8 cellular contexts compared by ENCODE assay signal in genomic region chr19:35828694-35829301, GRCh38. TPM values are rescaled to one million over a fixed set of nuclear protein-coding genes. Genes with fewer than 3 reads are reported as not detected.
DNase-seq lines count a peak whose midpoint lies in the region; ATAC-seq, FAIRE-seq and TF ChIP-seq lines count a peak whose summit lies in the region.

No MANE protein-coding gene starts in this region.

- H3K4me3 ChIP-seq in SJCRH30: no peak overlapping the region
- H3K4me3 ChIP-seq in astrocyte (ENCODE audit: insufficient read depth, low read depth, low read length): no peak overlapping the region
- H3K4me3 ChIP-seq in vagina: no peak overlapping the region

- no peaks in the 10 kb centered on the region for H4K20me1 ChIP-seq in astrocyte (ENCODE audit: insufficient read depth, low read length)

- H3K27ac Mint-ChIP-seq in astrocyte (ENCODE audit: unreplicated experiment): no peak overlapping the region

- TF ChIP-seq POLR2A in vagina (IDR thresholded peaks at IDR 0.05): no peak

- no peaks in the 10 kb centered on the region for H3K79me2 ChIP-seq in astrocyte (ENCODE audit: insufficient read depth, low read length)

- H3K9me3 ChIP-seq in SJCRH30 (replicated peaks): no peaks in the 10 kb centered on the region
- no peaks in the 10 kb centered on the region for H3K9me3 ChIP-seq in astrocyte (ENCODE audit: insufficient read depth, low read depth, low read length)
- H3K9me3 ChIP-seq in vagina: no peaks in the 10 kb centered on the region

- DNase-seq in GM19240 (ENCODE audit: insufficient read length, low spot score) (peak; percentile 53), SJCRH30 (peak; percentile 66 to 79), astrocyte (ENCODE audit: low read depth) (peak; percentile 45), iris pigment epithelial cell (ENCODE audit: low read depth) (peak; percentile 55), vagina (ENCODE audit: extremely low spot score in 2 of 2) (no peak), NCI-H146 treated with DMSO at 0.1 percent for 48 hours (lab: John Stamatoyannopoulos, UW; ENCODE audit: unreplicated experiment) (no peak)
- DNase-seq in stimulated activated CD4-positive, alpha-beta T cell treated with anti-CD3 and anti-CD28 coated beads, Interleukin-4, amount 100 ng/mL, for 4 hours: peak; percentile 17 to 51

- H2AFZ ChIP-seq in astrocyte (ENCODE audit: low read depth, low read length): no peak overlapping the region

- no peak overlapping the region for H3K27ac ChIP-seq in SJCRH30
- no peak overlapping the region for H3K27ac ChIP-seq in astrocyte (ENCODE audit: low read depth, low read length)
- H3K27ac ChIP-seq in vagina: no peak overlapping the region

- H3K27me3 ChIP-seq in SJCRH30 (0 out of 2 replicates have a peak, but pooled peaks cover 2% of the 10 kb centered on the region), astrocyte (ENCODE audit: insufficient read depth, low read length) (peaks cover 2% of the 10 kb centered on the region), vagina (no peaks in the 10 kb centered on the region)

- H3K36me3 ChIP-seq in SJCRH30: no peaks in the 10 kb centered on the region
- H3K36me3 ChIP-seq in astrocyte (ENCODE audit: insufficient read depth, low read length): no peaks in the 10 kb centered on the region
- no peaks in the 10 kb centered on the region for H3K36me3 ChIP-seq in vagina

- peaks cover 46% of the 10 kb centered on the region for H3K27me3 Mint-ChIP-seq in astrocyte (ENCODE audit: low read depth, unreplicated experiment)

- H3K9ac ChIP-seq in astrocyte (ENCODE audit: low read length): no peak overlapping the region

- H3K4me1 ChIP-seq in SJCRH30 (no peaks in the 10 kb centered on the region), astrocyte (ENCODE audit: insufficient read depth, low read length) (no peaks in the 10 kb centered on the region), vagina (no peaks in the 10 kb centered on the region)

- no peak for ATAC-seq in HG03342 (IDR thresholded peaks at IDR 0.05; ENCODE audit: unreplicated experiment)

- no peak overlapping the region for H3K4me2 ChIP-seq in astrocyte (ENCODE audit: low read length)

- no peak overlapping the region for H3K4me3 Mint-ChIP-seq in astrocyte (ENCODE audit: unreplicated experiment)

- no peaks in the 10 kb centered on the region for H3K36me3 Mint-ChIP-seq in astrocyte (ENCODE audit: low read depth, unreplicated experiment)

- TF ChIP-seq CTCF in astrocyte (IDR thresholded peaks at IDR 0.05; ENCODE audit: insufficient read depth, low read depth, low read length): no peak
- TF ChIP-seq CTCF in vagina (IDR thresholded peaks at IDR 0.05): no peak

- H3K4me1 Mint-ChIP-seq in astrocyte (ENCODE audit: low read depth, unreplicated experiment): no peaks in the 10 kb centered on the region

- intact Hi-C loops in vagina (cut with DNase I): no loop called here

- FAIRE-seq in astrocyte (lab: Jason Lieb, UNC): no peak

- H3K9me3 Mint-ChIP-seq in astrocyte (ENCODE audit: unreplicated experiment): peaks cover 1% of the 10 kb centered on the region

RNA-seq across cellular contexts. Expression of gene PRODH2, which starts 16.2 kb away (rescaled TPM):
- total RNA-seq in SJCRH30 (2014; rRNA removed; shearing (Covaris generic)): not detected in 2 replicates
- not detected in 2 replicates for total RNA-seq in astrocyte
- not detected for total RNA-seq in vagina

RNA-seq across cellular contexts. Expression of gene NPHS1, which starts 23.5 kb away (rescaled TPM):
- not detected in 2 replicates for total RNA-seq in SJCRH30 (2014; rRNA removed; shearing (Covaris generic))
- total RNA-seq in astrocyte (not detected in 2 replicates), vagina (not detected)

RNA-seq across cellular contexts. Expression of gene KIRREL2, which starts 27.9 kb away (rescaled TPM):
- not detected in 2 replicates for total RNA-seq in SJCRH30 (2014; rRNA removed; shearing (Covaris generic))
- total RNA-seq in astrocyte (0.12 and 0.18 TPM in 2 replicates), vagina (not detected)

RNA-seq across cellular contexts. Expression of gene APLP1, which starts 39.6 kb away (rescaled TPM):
- 32.1 and 32.7 TPM in 2 replicates for total RNA-seq in SJCRH30 (2014; rRNA removed; shearing (Covaris generic))
- total RNA-seq in astrocyte: 66.0 and 69.4 TPM in 2 replicates
- total RNA-seq in vagina: 1.5 TPM

RNA-seq across cellular contexts. Expression of gene ARHGAP33, which starts 53.4 kb away (rescaled TPM):
- 8.9 and 10.5 TPM in 2 replicates for total RNA-seq in SJCRH30 (2014; rRNA removed; shearing (Covaris generic))
- total RNA-seq in astrocyte (5.5 and 6.8 TPM in 2 replicates), vagina (35.4 TPM)

Comparison
In these comparisons a context has a peak if more than half of its experiments do, and no peak if none do; other contexts are left out.
1. DNase-seq: peak in GM19240 (single experiment), SJCRH30 (2 of 2), astrocyte (single experiment), iris pigment epithelial cell (single experiment) and stimulated activated CD4-positive, alpha-beta T cell treated with anti-CD3 and anti-CD28 coated beads, Interleukin-4, amount 100 ng/mL, for 4 hours (2 of 2); none in vagina (0 of 2) and NCI-H146 treated with DMSO at 0.1 percent for 48 hours (single experiment).